In genomic region chr18:76592096-76592495, GRCh38 we compare ENCODE assay signal across 9 cellular contexts.
"Had no signal": no experiment of that assay in that cellular context is flagged by ENCODE, and none has a peak within 500 bp of the region (broad histone marks: within the 10 kb centered on the region; RNA-seq: fewer than 3 reads in every experiment).

No MANE protein-coding gene starts in this region.

- ATAC-seq: HCT116 had no signal

- H3K27ac ChIP-seq: HL-60, KMS-11 had no signal

- H3K36me3 ChIP-seq: HAP-1 had no signal

- H3K9me3 Mint-ChIP-seq: HFFc6 had no signal

- H3K4me2 ChIP-seq: KMS-11 had no signal

- H3K36me3 Mint-ChIP-seq: IgD-negative memory B cell had no signal

- H3K27ac Mint-ChIP-seq: HFFc6 had no signal

- H3K4me3 Mint-ChIP-seq: HFFc6 had no signal

- H3K9me3 ChIP-seq: HAP-1 had no signal

- DNase-seq: GOT3, H7, HFFc6, KBM-7 had no signal

- H3K9ac ChIP-seq: KMS-11 had no signal

- H3K4me3 ChIP-seq: HAP-1 had no signal
